ENCODE assay signal across 16 cellular contexts in genomic region chr18:53070706-53071105, GRCh38.
"Had no signal": no experiment of that assay in that cellular context is flagged by ENCODE, and none has a peak within 500 bp of the region (broad histone marks: within the 10 kb centered on the region; RNA-seq: fewer than 3 reads in every experiment).

No MANE protein-coding gene starts in this region.

- H3K4me3 ChIP-seq: adrenal gland, colonic mucosa, heart right ventricle, left lung, right atrium auricular region, skin epidermis, thyroid gland, vagina had no signal

- H3K9ac ChIP-seq: parathyroid adenoma had no signal

- H3K27ac ChIP-seq: adrenal gland, colonic mucosa, heart right ventricle, left lung, parathyroid adenoma, right atrium auricular region, skin epidermis, thyroid gland, vagina had no signal

- ATAC-seq: activated CD8-positive, alpha-beta T cell treated with anti-CD3 and anti-CD28 coated beads, Interleukin-2, amount 10 ng/mL, durations not matched to agents 7 days and 5 days; activated T-helper 17 cell treated with anti-CD3 and anti-CD28 coated beads, Interleukin-2, amount 50 U/mL, for 72 hours; heart right ventricle; left lung had no signal

- H3K79me2 ChIP-seq: parathyroid adenoma had no signal

- H3K4me1 ChIP-seq: adrenal gland, colonic mucosa, heart right ventricle, left lung, parathyroid adenoma, right atrium auricular region, thyroid gland, vagina had no signal

- H3K36me3 ChIP-seq: adrenal gland, colonic mucosa, heart right ventricle, left lung, right atrium auricular region, thyroid gland, vagina had no signal

- H3K27me3 ChIP-seq: adrenal gland, colonic mucosa, heart right ventricle, left lung, right atrium auricular region, thyroid gland, vagina had no signal

- DNase-seq: activated CD4-positive, alpha-beta T cell treated with anti-CD3 and anti-CD28 coated beads for 48 hours; activated CD8-positive, alpha-beta T cell treated with anti-CD3 and anti-CD28 coated beads, Interleukin-2, amount 10 ng/mL, durations not matched to agents 7 days and 5 days; activated naive CD4-positive, alpha-beta T cell treated with anti-CD3 and anti-CD28 coated beads, Interleukin-2, amount 50 U/mL, for 16 hours; adrenal gland; caudate nucleus; colonic mucosa; effector CD4-positive, alpha-beta T cell; heart right ventricle; left lung; stimulated activated CD4-positive, alpha-beta T cell treated with anti-CD3 and anti-CD28 coated beads, Interleukin-4, amount 100 ng/mL, for 4 hours; thyroid gland had no signal
